26 cellular contexts compared by ENCODE assay signal in the genomic region with DNA sequence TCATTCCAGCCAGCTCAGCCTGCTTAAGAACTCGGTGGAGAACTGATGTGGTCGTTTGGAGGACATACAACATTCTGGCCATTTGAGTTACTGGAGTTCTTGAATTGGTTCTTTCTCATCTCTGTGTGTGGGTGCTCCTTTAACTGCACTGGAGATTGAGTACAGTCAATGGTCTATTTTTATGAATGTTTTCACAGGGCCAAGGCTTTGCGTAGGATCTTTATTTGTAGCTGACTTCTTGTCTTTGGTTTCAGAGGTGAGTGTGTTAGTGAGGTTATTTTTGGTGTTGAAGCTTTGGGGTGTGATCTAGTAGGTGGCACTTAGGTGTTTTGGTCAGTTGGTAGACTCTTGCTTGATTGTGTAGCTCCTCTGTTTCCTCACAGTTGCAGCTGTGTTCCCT.
"Had no signal": no experiment of that assay in that cellular context is flagged by ENCODE, and none has a peak within 500 bp of the region (broad histone marks: within the 10 kb centered on the region; RNA-seq: fewer than 3 reads in every experiment).

No MANE protein-coding gene starts in this region.

- H3K36me3 ChIP-seq: colonic mucosa, esophagus squamous epithelium, gastrocnemius medialis, heart right ventricle, left lung, lower lobe of right lung had no signal

- FAIRE-seq: endometrium, islet of Langerhans, keratinocyte had no signal

- H3K4me3 ChIP-seq: colonic mucosa, esophagus squamous epithelium, gastrocnemius medialis, heart right ventricle, left lung, lower lobe of right lung, mucosa of descending colon had no signal

- ATAC-seq: effector memory CD8-positive, alpha-beta T cell; esophagus mucosa; gastrocnemius medialis; heart right ventricle; left cardiac atrium; left lung; left ventricle myocardium superior; lower lobe of right lung; mucosa of descending colon had no signal

- H3K9me3 ChIP-seq: colonic mucosa, esophagus squamous epithelium, gastrocnemius medialis, heart right ventricle, left lung, lower lobe of right lung, mucosa of descending colon had no signal

- H3K27ac ChIP-seq: colonic mucosa, epithelial cell of prostate, esophagus squamous epithelium, gastrocnemius medialis, heart right ventricle, left lung, lower lobe of right lung had no signal

- H3K27me3 ChIP-seq: colonic mucosa, esophagus squamous epithelium, gastrocnemius medialis had no signal

- DNase-seq: colonic mucosa; cortex of kidney; effector CD8-positive, alpha-beta T cell; effector memory CD8-positive, alpha-beta T cell; endodermal cell; erythroblast; esophagus squamous epithelium; foreskin fibroblast; foreskin melanocyte; gastrocnemius medialis; glutamatergic neuron; head of caudate nucleus; heart right ventricle; hippocampal formation; left cardiac atrium; left lung; left ventricle myocardium superior; lower lobe of right lung; mesenchymal stem cell; mucosa of descending colon; naive B cell had no signal

- H3K4me1 ChIP-seq: colonic mucosa, esophagus squamous epithelium, gastrocnemius medialis, heart right ventricle, left lung, lower lobe of right lung had no signal
